Comparison of ENCODE assay signal across 1 cellular context in the genomic region with DNA sequence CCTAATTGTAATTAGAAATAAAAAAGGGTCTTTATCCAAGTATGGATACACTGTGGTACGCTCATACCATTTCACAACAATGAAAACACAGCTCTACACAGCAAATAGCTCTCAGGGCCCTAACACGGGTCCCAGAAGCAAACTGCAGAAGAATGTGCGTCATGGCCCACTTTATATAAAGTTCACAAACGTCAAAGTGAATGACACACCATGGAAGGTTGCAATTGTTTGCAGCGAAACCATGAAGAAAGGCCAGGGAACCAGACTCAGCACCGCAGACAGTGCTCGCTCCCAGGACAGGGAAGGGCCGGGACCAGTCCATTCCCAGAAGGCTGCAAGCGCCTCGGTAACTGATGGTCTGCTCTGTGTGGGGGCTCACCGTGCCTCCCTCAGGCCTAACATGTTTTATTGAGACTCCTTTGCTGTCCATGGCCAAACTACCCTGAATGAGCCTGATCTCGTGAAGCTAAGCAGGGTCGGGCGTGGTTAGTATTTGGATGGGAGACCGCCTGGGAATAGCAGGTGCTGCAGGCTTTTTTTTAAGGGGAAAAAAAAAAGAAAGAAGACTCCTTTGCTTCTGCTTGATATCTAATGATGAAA.
TF ChIP-seq lines count a peak whose summit lies in the region.

No MANE protein-coding gene starts in this region.

TF ChIP-seq in GM12878, 131 proteins besides CTCF, POLR2A, EP300 and RAD21:
- peak; percentile 75 for TF ChIP-seq RUNX3 (IDR thresholded peaks at IDR 0.05; ENCODE audit: low read length)
- no peak for TF ChIP-seq CHD2 (IDR thresholded peaks at IDR 0.05; ENCODE audit: borderline replicate concordance, low read depth, low read length)
